ENCODE assay signal across 33 cellular contexts in the genomic region with DNA sequence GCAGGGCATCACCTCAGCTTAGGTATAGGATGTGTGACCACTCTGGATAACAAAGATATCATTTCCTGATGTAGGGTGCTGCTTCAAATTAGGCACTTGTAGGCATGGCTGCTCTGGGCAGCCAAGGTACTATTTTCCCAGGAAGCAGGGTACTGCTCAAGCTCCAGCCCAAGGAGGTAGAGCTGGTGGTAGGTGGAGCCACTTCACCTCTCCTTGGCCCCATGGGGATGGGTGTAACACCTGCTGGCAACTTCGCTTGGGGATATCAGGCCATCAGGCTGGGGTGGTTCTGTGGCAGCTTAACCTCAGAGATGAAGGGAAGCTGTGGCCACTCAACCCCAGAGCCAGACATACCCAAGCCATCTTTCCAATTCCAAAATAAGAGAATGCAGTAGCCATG.
"Had no signal": no experiment of that assay in that cellular context is flagged by ENCODE, and none has a peak within 500 bp of the region (broad histone marks: within the 10 kb centered on the region; RNA-seq: fewer than 3 reads in every experiment).

No MANE protein-coding gene starts in this region.

- H3K27ac Mint-ChIP-seq: activated B cell treated with CpG ODN at 0.5 μM for 24 hours; activated CD4-positive, alpha-beta memory T cell treated with anti-CD3 and anti-CD28 coated beads for 36 hours; activated CD4-positive, alpha-beta T cell treated with anti-CD3 and anti-CD28 coated beads, Interleukin-2, amount 10 ng/mL, durations not matched to agents 24 days and 14 days; activated CD8-positive, alpha-beta T cell treated with anti-CD3 and anti-CD28 coated beads for 36 hours; activated naive CD4-positive, alpha-beta T cell treated with anti-CD3 and anti-CD28 coated beads for 36 hours; activated naive CD4-positive, alpha-beta T cell treated with anti-CD3 and anti-CD28 coated beads, Interleukin-2, amount 50 U/mL, for 72 hours; activated naive CD8-positive, alpha-beta T cell treated with anti-CD3 and anti-CD28 coated beads for 36 hours; activated T-cell treated with anti-CD3 and anti-CD28 coated beads, Interleukin-2, amount 50 U/mL, for 72 hours; activated T-helper 1 cell treated with anti-CD3 and anti-CD28 coated beads, Interleukin-12 subunit alpha, Interleukin-12 subunit beta, Interleukin-2, Interleukin-4 antibody, amounts not matched to agents 30 ng/mL and 10 ng/mL and 1 ng/mL, durations not matched to agents 14 hours and 24 hours and 36 hours; activated T-helper 17 cell treated with anti-CD3 and anti-CD28 coated beads, Interleukin-2, amount 50 U/mL, for 72 hours; T-helper 1 cell treated with Interleukin-12 subunit alpha and Interleukin-12 subunit beta and Interleukin-4 antibody, amounts not matched to agents 30 μg/mL and 1 μg/mL, for 36 hours; T-helper 2 cell treated with Interferon-gamma antibody and Interleukin-4, amounts not matched to agents 5 μg/mL and 100 μg/mL, for 36 hours had no signal

- DNase-seq: activated B cell treated with CpG ODN at 0.5 μM for 24 hours; activated CD4-positive, alpha-beta memory T cell treated with anti-CD3 and anti-CD28 coated beads for 36 hours; activated CD4-positive, alpha-beta T cell treated with anti-CD3 and anti-CD28 coated beads for 4 hours; activated CD4-positive, alpha-beta T cell treated with anti-CD3 and anti-CD28 coated beads, Interleukin-2, amount 10 ng/mL, durations not matched to agents 24 days and 14 days; activated CD4-positive, alpha-beta T cell treated with anti-CD3 and anti-CD28 coated beads, Interleukin-2, amount 50 U/mL, for 1 hour; activated CD4-positive, alpha-beta T cell treated with anti-CD3 and anti-CD28 coated beads, Interleukin-2, amount 50 U/mL, for 4 hours; activated CD4-positive, CD25-positive, alpha-beta regulatory T cell treated with anti-CD3 and anti-CD28 coated beads, Interleukin-2, amount 50 U/mL, for 72 hours; activated CD8-positive, alpha-beta memory T cell treated with anti-CD3 and anti-CD28 coated beads, Interleukin-2, amount 50 U/mL, for 4 hours; activated CD8-positive, alpha-beta T cell treated with anti-CD3 and anti-CD28 coated beads for 36 hours; activated effector memory CD4-positive, alpha-beta T cell treated with anti-CD3 and anti-CD28 coated beads, Interleukin-2, amount 50 U/mL, for 16 hours; activated gamma-delta T cell treated with Interleukin-2 at 50 U/mL for 16 hours; activated naive CD4-positive, alpha-beta T cell; activated naive CD4-positive, alpha-beta T cell treated with anti-CD3 and anti-CD28 coated beads for 36 hours; activated naive CD4-positive, alpha-beta T cell treated with anti-CD3 and anti-CD28 coated beads, Interleukin-2, amount 50 U/mL, for 16 hours; activated naive CD8-positive, alpha-beta T cell treated with anti-CD3 and anti-CD28 coated beads for 36 hours; activated T-cell treated with anti-CD3 and anti-CD28 coated beads for 4 hours; activated T-cell treated with anti-CD3 and anti-CD28 coated beads, Interleukin-2, amount 50 U/mL, for 1 hour; activated T-cell treated with anti-CD3 and anti-CD28 coated beads, Interleukin-2, amount 50 U/mL, for 4 hours; activated T-cell treated with anti-CD3 and anti-CD28 coated beads, Interleukin-2, amount 50 U/mL, for 72 hours; adrenal gland; amniotic stem cell; body of pancreas; brain microvascular endothelial cell; central memory CD4-positive, alpha-beta T cell; SW 1271; T-helper 1 cell; T-helper 2 cell; T-helper 9 cell had no signal

- H3K4me3 Mint-ChIP-seq: activated B cell treated with CpG ODN at 0.5 μM for 24 hours; activated CD4-positive, alpha-beta memory T cell treated with anti-CD3 and anti-CD28 coated beads for 36 hours; activated CD4-positive, alpha-beta T cell treated with anti-CD3 and anti-CD28 coated beads, Interleukin-2, amount 10 ng/mL, durations not matched to agents 24 days and 14 days; activated CD8-positive, alpha-beta T cell treated with anti-CD3 and anti-CD28 coated beads for 36 hours; activated naive CD4-positive, alpha-beta T cell treated with anti-CD3 and anti-CD28 coated beads for 36 hours; activated naive CD8-positive, alpha-beta T cell treated with anti-CD3 and anti-CD28 coated beads for 36 hours; activated T-cell treated with anti-CD3 and anti-CD28 coated beads, Interleukin-2, amount 50 U/mL, for 4 hours; activated T-cell treated with anti-CD3 and anti-CD28 coated beads, Interleukin-2, amount 50 U/mL, for 72 hours; activated T-helper 1 cell treated with anti-CD3 and anti-CD28 coated beads, Interleukin-12 subunit alpha, Interleukin-12 subunit beta, Interleukin-2, Interleukin-4 antibody, amounts not matched to agents 30 ng/mL and 10 ng/mL and 1 ng/mL, durations not matched to agents 14 hours and 24 hours and 36 hours; activated T-helper 17 cell treated with anti-CD3 and anti-CD28 coated beads, Interleukin-2, amount 50 U/mL, for 72 hours; T-helper 1 cell treated with Interleukin-12 subunit alpha and Interleukin-12 subunit beta and Interleukin-4 antibody, amounts not matched to agents 30 μg/mL and 1 μg/mL, for 36 hours; T-helper 2 cell treated with Interferon-gamma antibody and Interleukin-4, amounts not matched to agents 5 μg/mL and 100 μg/mL, for 36 hours had no signal

- H3K4me1 Mint-ChIP-seq: activated B cell treated with CpG ODN at 0.5 μM for 24 hours; activated CD4-positive, alpha-beta T cell treated with anti-CD3 and anti-CD28 coated beads, Interleukin-2, amount 10 ng/mL, durations not matched to agents 24 days and 14 days; activated naive CD8-positive, alpha-beta T cell treated with anti-CD3 and anti-CD28 coated beads for 36 hours had no signal

- ATAC-seq: activated CD8-positive, alpha-beta T cell treated with anti-CD3 and anti-CD28 coated beads for 36 hours; activated naive CD4-positive, alpha-beta T cell treated with anti-CD3 and anti-CD28 coated beads, Interleukin-2, amount 50 U/mL, for 72 hours; activated T-cell treated with anti-CD3 and anti-CD28 coated beads, Interleukin-2, amount 50 U/mL, for 4 hours; activated T-cell treated with anti-CD3 and anti-CD28 coated beads, Interleukin-2, amount 50 U/mL, for 72 hours; activated T-helper 17 cell treated with anti-CD3 and anti-CD28 coated beads, Interleukin-2, amount 50 U/mL, for 72 hours; body of pancreas had no signal
